Comparison of ENCODE assay signal across 9 cellular contexts in genomic region chr12:127108360-127109215, GRCh38.
A peak's percentile ranks its signal among the peaks of the same experiment; 100 is the strongest.
DNase-seq lines count a peak whose midpoint lies in the region; ATAC-seq and TF ChIP-seq lines count a peak whose summit lies in the region.
"Had no signal": no experiment of that assay in that cellular context is flagged by ENCODE, and none has a peak within 500 bp of the region (broad histone marks: within the 10 kb centered on the region; RNA-seq: fewer than 3 reads in every experiment).

No MANE protein-coding gene starts in this region.

- H3K4me1 ChIP-seq in A673 (ENCODE audit: insufficient read depth, low read length, poor library complexity, severe bottlenecking) = peaks cover 11% of the 10 kb centered on the region
- H3K4me1 ChIP-seq: HAP-1 had no signal

- peak; percentile 83 for TF ChIP-seq CTCF in A673 (conservative IDR thresholded peaks at IDR 0.05; ENCODE audit: low read depth, low read length)
- peak; percentile 50; the same call in 1 of the 2 replicates for TF ChIP-seq CTCF in GM12875 (IDR thresholded peaks at IDR 0.05; ENCODE audit: borderline replicate concordance, insufficient read depth, low read depth, low read length)
- peak; percentile 65 to 74 (median 66) for TF ChIP-seq CTCF in nephron (IDR thresholded peaks at IDR 0.05; ENCODE audit: unreplicated experiment in 3 of 3)
- peak; percentile 82 for TF ChIP-seq CTCF in type B pancreatic cell (conservative IDR thresholded peaks at IDR 0.05)

- H3K9me3 Mint-ChIP-seq in activated CD8-positive, alpha-beta memory T cell treated with anti-CD3 and anti-CD28 coated beads, Interleukin-2, amount 10 ng/mL, durations not matched to agents 7 days and 5 days (ENCODE audit: low read depth) = no peaks in the 10 kb centered on the region
- H3K9me3 Mint-ChIP-seq in nephron = no peaks in the 10 kb centered on the region
- no peaks in the 10 kb centered on the region for H3K9me3 Mint-ChIP-seq in type B pancreatic cell

- peaks cover 3% of the 10 kb centered on the region for H3K4me1 Mint-ChIP-seq in activated CD8-positive, alpha-beta memory T cell treated with anti-CD3 and anti-CD28 coated beads, Interleukin-2, amount 10 ng/mL, durations not matched to agents 7 days and 5 days
- H3K4me1 Mint-ChIP-seq in nephron = peaks cover 8% of the 10 kb centered on the region
- H3K4me1 Mint-ChIP-seq in type B pancreatic cell (ENCODE audit: unreplicated experiment) = peaks cover 5% of the 10 kb centered on the region

- no peaks in the 10 kb centered on the region for H3K36me3 Mint-ChIP-seq in activated CD8-positive, alpha-beta memory T cell treated with anti-CD3 and anti-CD28 coated beads, Interleukin-2, amount 10 ng/mL, durations not matched to agents 7 days and 5 days
- no peaks in the 10 kb centered on the region for H3K36me3 Mint-ChIP-seq in nephron (ENCODE audit: low read depth)
- H3K36me3 Mint-ChIP-seq in type B pancreatic cell = no peaks in the 10 kb centered on the region

- DNase-seq in A673 (ENCODE audit: low spot score) (peak; percentile 85), NCI-H460 (ENCODE audit: extremely low read depth, low read depth) (peak; percentile 52), type B pancreatic cell (ENCODE audit: extremely low spot score, unreplicated experiment) (no peak)
- peak; percentile 65 for DNase-seq in activated CD8-positive, alpha-beta memory T cell treated with anti-CD3 and anti-CD28 coated beads, Interleukin-2, amount 10 ng/mL, durations not matched to agents 7 days and 5 days

- H3K4me3 Mint-ChIP-seq in activated CD8-positive, alpha-beta memory T cell treated with anti-CD3 and anti-CD28 coated beads, Interleukin-2, amount 10 ng/mL, durations not matched to agents 7 days and 5 days = no peak overlapping the region
- H3K4me3 Mint-ChIP-seq in nephron (no peak overlapping the region), type B pancreatic cell (no peak overlapping the region)

- no TSS peak for BruUV-seq in A673 (replicated peaks; lab: Mats Ljungman, UMichigan)

- H3K4me3 ChIP-seq in A673 (ENCODE audit: low read depth, low read length, poor library complexity, severe bottlenecking) (no peak overlapping the region), GM12875 (ENCODE audit: low read depth, low read length) (no peak overlapping the region)
- H3K4me3 ChIP-seq: HAP-1 had no signal

- no peaks in the 10 kb centered on the region for H3K36me3 ChIP-seq in A673 (ENCODE audit: insufficient read depth, low read length, poor library complexity, severe bottlenecking)
- H3K36me3 ChIP-seq: HAP-1 had no signal

- ATAC-seq in HG02885 (IDR thresholded peaks at IDR 0.05; ENCODE audit: poor library complexity, unreplicated experiment) (peak; percentile 76), esophagus mucosa (peak; percentile 79)
- ATAC-seq in activated CD8-positive, alpha-beta memory T cell treated with anti-CD3 and anti-CD28 coated beads, Interleukin-2, amount 10 ng/mL, durations not matched to agents 7 days and 5 days = no peak

- no peak overlapping the region for H3K27ac Mint-ChIP-seq in activated CD8-positive, alpha-beta memory T cell treated with anti-CD3 and anti-CD28 coated beads, Interleukin-2, amount 10 ng/mL, durations not matched to agents 7 days and 5 days
- no peak overlapping the region for H3K27ac Mint-ChIP-seq in nephron
- H3K27ac Mint-ChIP-seq in type B pancreatic cell = no peak overlapping the region

- intact Hi-C loops in A673 (cut with micrococcal nuclease; ENCODE audit: unreplicated experiment) = loop anchor here (2.0 to 10.0 kb wide), 5 partner anchors 174 to 566 kb away; no protein-coding TSS in a partner anchor

- CTCF ChIA-PET in A673 (lab: Charles Lee) = interaction anchor here (0.5 to 2.4 kb wide), 13 partner anchors 28 to 325 kb away, joined by 3 to 11 read pairs (median 4); no protein-coding TSS in a partner anchor
- CTCF ChIA-PET in activated CD8-positive, alpha-beta memory T cell treated with anti-CD3 and anti-CD28 coated beads, Interleukin-2, amount 10 ng/mL, durations not matched to agents 7 days and 5 days (lab: Charles Lee) = interaction anchor here (0.8 to 3.6 kb wide), 19 partner anchors 11 to 961 kb away, joined by 3 to 26 read pairs (median 3); no protein-coding TSS in a partner anchor

- peaks cover 26% of the 10 kb centered on the region for H3K27me3 Mint-ChIP-seq in activated CD8-positive, alpha-beta memory T cell treated with anti-CD3 and anti-CD28 coated beads, Interleukin-2, amount 10 ng/mL, durations not matched to agents 7 days and 5 days
- peaks cover 12% of the 10 kb centered on the region for H3K27me3 Mint-ChIP-seq in nephron (ENCODE audit: low read depth)
- peaks cover 12% of the 10 kb centered on the region for H3K27me3 Mint-ChIP-seq in type B pancreatic cell

- H3K27ac ChIP-seq in A673 (ENCODE audit: low read depth, low read length, poor library complexity, severe bottlenecking) = peak overlapping the region; percentile 38

- no peaks in the 10 kb centered on the region for H3K27me3 ChIP-seq in A673 (replicated peaks; ENCODE audit: insufficient read depth, low read depth, low read length, poor library complexity)

- POLR2A ChIA-PET in A673 (lab: Charles Lee; ENCODE audit: low non-redundant PET) = interaction anchor here (0.6 to 0.9 kb wide), 2 partner anchors 92 to 253 kb away, joined by 3 to 4 read pairs; no protein-coding TSS in a partner anchor

- H3K9me3 ChIP-seq in A673 (ENCODE audit: low read depth, low read length, poor library complexity, severe bottlenecking) = no peaks in the 10 kb centered on the region
- H3K9me3 ChIP-seq: HAP-1 had no signal
